In the genomic region with DNA sequence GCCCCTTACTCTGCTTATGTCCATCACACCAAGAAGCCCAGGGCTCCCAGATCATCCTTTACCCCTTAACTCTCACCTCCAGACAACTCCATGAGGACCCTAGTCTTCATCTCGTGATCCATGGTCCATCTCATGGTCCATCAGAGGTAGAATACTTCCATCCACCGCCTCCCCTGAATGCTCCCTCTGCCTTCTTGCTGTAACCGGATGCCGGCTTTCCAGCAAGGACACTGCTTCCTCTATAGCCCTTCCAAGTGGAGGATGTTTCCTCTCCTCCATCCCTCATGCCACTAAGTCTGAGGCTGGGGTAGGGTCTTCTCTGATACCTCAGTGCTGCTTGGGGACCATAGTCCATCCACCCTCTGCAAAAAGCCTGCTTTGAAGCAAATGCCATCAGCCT, we compare ENCODE assay signal across 11 cellular contexts.
"Had no signal": no experiment of that assay in that cellular context is flagged by ENCODE, and none has a peak within 500 bp of the region (broad histone marks: within the 10 kb centered on the region; RNA-seq: fewer than 3 reads in every experiment).

No MANE protein-coding gene starts in this region.

- H3K27ac Mint-ChIP-seq: dendritic cell treated with granulocyte-macrophage colony-stimulating factor and Interleukin-4, amounts not matched to agents 40 ng/mL and 50 ng/mL, for 4 days; endodermal cell; naive thymus-derived CD8-positive, alpha-beta T cell had no signal

- H3K4me3 Mint-ChIP-seq: dendritic cell treated with granulocyte-macrophage colony-stimulating factor and Interleukin-4, amounts not matched to agents 40 ng/mL and 50 ng/mL, for 4 days; endodermal cell; naive thymus-derived CD8-positive, alpha-beta T cell had no signal

- H3K36me3 ChIP-seq: heart left ventricle, neutrophil, upper lobe of left lung, uterus had no signal

- H3K9me3 Mint-ChIP-seq: dendritic cell treated with granulocyte-macrophage colony-stimulating factor and Interleukin-4, amounts not matched to agents 40 ng/mL and 50 ng/mL, for 4 days; endodermal cell; naive thymus-derived CD8-positive, alpha-beta T cell had no signal

- H3K9me3 ChIP-seq: heart left ventricle, neutrophil, upper lobe of left lung, uterus had no signal

- H3K27me3 Mint-ChIP-seq: naive thymus-derived CD8-positive, alpha-beta T cell had no signal

- H3K36me3 Mint-ChIP-seq: naive thymus-derived CD8-positive, alpha-beta T cell had no signal

- H3K4me1 ChIP-seq: upper lobe of left lung, uterus had no signal

- H3K4me1 Mint-ChIP-seq: endodermal cell had no signal

- H3K27me3 ChIP-seq: heart left ventricle, upper lobe of left lung, uterus had no signal

- H3K27ac ChIP-seq: heart left ventricle, neutrophil, upper lobe of left lung had no signal

- H3K4me3 ChIP-seq: heart left ventricle, upper lobe of left lung, uterus had no signal

- ATAC-seq: naive thymus-derived CD8-positive, alpha-beta T cell had no signal

- DNase-seq: endodermal cell; hippocampal formation; naive thymus-derived CD8-positive, alpha-beta T cell; small intestine; stimulated activated CD4-positive, alpha-beta T cell treated with anti-CD3 and anti-CD28 coated beads, Interleukin-12 subunit alpha, Interleukin-12 subunit beta, amount 100 ng/mL, for 4 hours; stimulated activated naive CD4-positive, alpha-beta T cell treated with Interleukin-2 at 50 U/mL for 16 hours; upper lobe of left lung had no signal
